ENCODE assay signal across 20 cellular contexts in the genomic region with DNA sequence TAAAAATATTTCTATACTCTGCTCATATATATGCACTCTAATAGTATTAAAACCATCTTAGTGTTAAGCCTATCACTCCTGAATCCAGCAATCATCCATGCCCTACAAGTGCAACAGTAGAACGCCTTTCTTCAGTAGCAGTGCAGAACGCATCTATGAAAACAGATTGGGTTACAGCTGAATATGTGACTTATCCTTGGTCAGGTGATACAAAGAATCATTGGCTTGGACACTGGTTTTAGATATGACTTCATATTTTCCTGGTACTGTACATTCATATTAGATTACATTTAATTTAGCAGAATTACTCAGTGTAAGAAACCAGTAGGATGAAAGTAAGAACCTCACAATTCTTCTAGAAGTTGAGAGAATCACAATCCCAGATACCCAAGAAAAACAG. TPM values are rescaled to one million over a fixed set of nuclear protein-coding genes. Genes with fewer than 3 reads are reported as not detected.
DNase-seq lines count a peak whose midpoint lies in the region; ATAC-seq and TF ChIP-seq lines count a peak whose summit lies in the region.
"Had no signal": no experiment of that assay in that cellular context is flagged by ENCODE, and none has a peak within 500 bp of the region (broad histone marks: within the 10 kb centered on the region; RNA-seq: fewer than 3 reads in every experiment).

No MANE protein-coding gene starts in this region.

- H3K27me3 ChIP-seq in right atrium auricular region (no peaks in the 10 kb centered on the region), gastrocnemius medialis (no peaks in the 10 kb centered on the region)
- H3K27me3 ChIP-seq: BLaER1 had no signal

- H3K36me3 ChIP-seq in right atrium auricular region (peaks cover 82% of the 10 kb centered on the region), gastrocnemius medialis (peaks cover 0 to 43% of the 10 kb centered on the region in 2 donors)

- H3K27ac Mint-ChIP-seq in activated T-helper 1 cell treated with anti-CD3 and anti-CD28 coated beads, Interleukin-12 subunit alpha, Interleukin-12 subunit beta, Interleukin-2, Interleukin-4 antibody, amounts not matched to agents 30 ng/mL and 10 ng/mL and 1 ng/mL, durations not matched to agents 14 hours and 24 hours and 36 hours, result no peak overlapping the region
- no peak overlapping the region for H3K27ac Mint-ChIP-seq in glutamatergic neuron (ENCODE audit: unreplicated experiment)
- no peak overlapping the region for H3K27ac Mint-ChIP-seq in stimulated activated memory B cell treated with anti-CD40 and anti-IgM and Interleukin-4, amounts not matched to agents 10 μg/mL and 1 μg/mL and 100 μg/mL, for 72 hours
- H3K27ac Mint-ChIP-seq: CD14-positive monocyte; CD4-positive, alpha-beta memory T cell; HFFc6 had no signal

- no peaks in the 10 kb centered on the region for H3K27me3 Mint-ChIP-seq in activated T-helper 1 cell treated with anti-CD3 and anti-CD28 coated beads, Interleukin-12 subunit alpha, Interleukin-12 subunit beta, Interleukin-2, Interleukin-4 antibody, amounts not matched to agents 30 ng/mL and 10 ng/mL and 1 ng/mL, durations not matched to agents 14 hours and 24 hours and 36 hours (ENCODE audit: insufficient read depth)
- H3K27me3 Mint-ChIP-seq in glutamatergic neuron (ENCODE audit: unreplicated experiment), result peaks cover 2% of the 10 kb centered on the region
- H3K27me3 Mint-ChIP-seq in stimulated activated memory B cell treated with anti-CD40 and anti-IgM and Interleukin-4, amounts not matched to agents 10 μg/mL and 1 μg/mL and 100 μg/mL, for 72 hours, result no peaks in the 10 kb centered on the region
- H3K27me3 Mint-ChIP-seq: CD4-positive, alpha-beta memory T cell had no signal

- H3K9me3 Mint-ChIP-seq in activated T-helper 1 cell treated with anti-CD3 and anti-CD28 coated beads, Interleukin-12 subunit alpha, Interleukin-12 subunit beta, Interleukin-2, Interleukin-4 antibody, amounts not matched to agents 30 ng/mL and 10 ng/mL and 1 ng/mL, durations not matched to agents 14 hours and 24 hours and 36 hours, result no peaks in the 10 kb centered on the region
- no peaks in the 10 kb centered on the region for H3K9me3 Mint-ChIP-seq in glutamatergic neuron (ENCODE audit: unreplicated experiment)
- no peaks in the 10 kb centered on the region for H3K9me3 Mint-ChIP-seq in stimulated activated memory B cell treated with anti-CD40 and anti-IgM and Interleukin-4, amounts not matched to agents 10 μg/mL and 1 μg/mL and 100 μg/mL, for 72 hours
- H3K9me3 Mint-ChIP-seq: CD14-positive monocyte; CD4-positive, alpha-beta memory T cell; HFFc6 had no signal

- peaks cover 51% of the 10 kb centered on the region for H3K36me3 Mint-ChIP-seq in activated T-helper 1 cell treated with anti-CD3 and anti-CD28 coated beads, Interleukin-12 subunit alpha, Interleukin-12 subunit beta, Interleukin-2, Interleukin-4 antibody, amounts not matched to agents 30 ng/mL and 10 ng/mL and 1 ng/mL, durations not matched to agents 14 hours and 24 hours and 36 hours (ENCODE audit: low read depth)
- H3K36me3 Mint-ChIP-seq in glutamatergic neuron (ENCODE audit: unreplicated experiment), result peaks cover 8% of the 10 kb centered on the region
- peaks cover 65% of the 10 kb centered on the region for H3K36me3 Mint-ChIP-seq in stimulated activated memory B cell treated with anti-CD40 and anti-IgM and Interleukin-4, amounts not matched to agents 10 μg/mL and 1 μg/mL and 100 μg/mL, for 72 hours

- DNase-seq in Right ventricle myocardium superior (no peak), right atrium auricular region (ENCODE audit: low spot score) (no peak), LHCN-M2 (ENCODE audit: low read depth) (peak; percentile 18), fibroblast of gingiva (ENCODE audit: low read depth) (peak; percentile 5), gastrocnemius medialis (no peak), glutamatergic neuron (no peak)
- no peak for DNase-seq in activated T-helper 1 cell treated with anti-CD3 and anti-CD28 coated beads, Interleukin-12 subunit alpha, Interleukin-12 subunit beta, Interleukin-2, Interleukin-4 antibody, amounts not matched to agents 30 ng/mL and 10 ng/mL and 1 ng/mL, durations not matched to agents 14 hours and 24 hours and 36 hours (ENCODE audit: low spot score)
- DNase-seq: 8988T; CD4-positive, alpha-beta memory T cell; DMS153; DMS79; GDM1; GOT3; H7; HFFc6 had no signal

- H3K4me1 Mint-ChIP-seq in activated T-helper 1 cell treated with anti-CD3 and anti-CD28 coated beads, Interleukin-12 subunit alpha, Interleukin-12 subunit beta, Interleukin-2, Interleukin-4 antibody, amounts not matched to agents 30 ng/mL and 10 ng/mL and 1 ng/mL, durations not matched to agents 14 hours and 24 hours and 36 hours (ENCODE audit: low read depth), result no peaks in the 10 kb centered on the region
- no peaks in the 10 kb centered on the region for H3K4me1 Mint-ChIP-seq in glutamatergic neuron (ENCODE audit: low read depth, unreplicated experiment)
- H3K4me1 Mint-ChIP-seq in stimulated activated memory B cell treated with anti-CD40 and anti-IgM and Interleukin-4, amounts not matched to agents 10 μg/mL and 1 μg/mL and 100 μg/mL, for 72 hours, result peaks cover 6% of the 10 kb centered on the region
- H3K4me1 Mint-ChIP-seq: CD14-positive monocyte had no signal

- peak overlapping the region in 1 of 2 donors; percentile 42 for H3K27ac ChIP-seq in right atrium auricular region
- peak overlapping the region; percentile 82 to 92 (median 88) for H3K27ac ChIP-seq in gastrocnemius medialis
- H3K27ac ChIP-seq: BLaER1, HL-60 had no signal

- intact Hi-C loops in Right ventricle myocardium superior (cut with DNase I) (no loop called here), gastrocnemius medialis (cut with DNase I; ENCODE audit: low total_unique reads) (loop anchor here (2.0 kb wide), 1 partner anchor 21 kb away; no protein-coding TSS in a partner anchor)
- intact Hi-C loops in activated T-helper 1 cell treated with anti-CD3 and anti-CD28 coated beads, Interleukin-12 subunit alpha, Interleukin-12 subunit beta, Interleukin-2, Interleukin-4 antibody, amounts not matched to agents 30 ng/mL and 10 ng/mL and 1 ng/mL, durations not matched to agents 14 hours and 24 hours and 36 hours (cut with micrococcal nuclease), result no loop called here

- no peak for TF ChIP-seq CTCF in right atrium auricular region (IDR thresholded peaks at IDR 0.05)
- TF ChIP-seq CTCF in gastrocnemius medialis (IDR thresholded peaks at IDR 0.05 in 4 of 5, conservative IDR thresholded peaks at IDR 0.05 in 1 of 5), result no peak
- TF ChIP-seq CTCF in glutamatergic neuron (IDR thresholded peaks at IDR 0.05; ENCODE audit: partially characterized antibody, unreplicated experiment), result no peak

- H3K4me3 Mint-ChIP-seq in activated T-helper 1 cell treated with anti-CD3 and anti-CD28 coated beads, Interleukin-12 subunit alpha, Interleukin-12 subunit beta, Interleukin-2, Interleukin-4 antibody, amounts not matched to agents 30 ng/mL and 10 ng/mL and 1 ng/mL, durations not matched to agents 14 hours and 24 hours and 36 hours, result no peak overlapping the region
- no peak overlapping the region for H3K4me3 Mint-ChIP-seq in glutamatergic neuron (ENCODE audit: unreplicated experiment)
- H3K4me3 Mint-ChIP-seq in stimulated activated memory B cell treated with anti-CD40 and anti-IgM and Interleukin-4, amounts not matched to agents 10 μg/mL and 1 μg/mL and 100 μg/mL, for 72 hours, result no peak overlapping the region
- H3K4me3 Mint-ChIP-seq: CD14-positive monocyte; CD4-positive, alpha-beta memory T cell; HFFc6 had no signal

- peak overlapping the region in 1 of 2 donors; percentile 7 for H3K4me3 ChIP-seq in right atrium auricular region
- peak overlapping the region in 2 of 4 donors; percentile 9 to 16 for H3K4me3 ChIP-seq in gastrocnemius medialis
- H3K4me3 ChIP-seq: BLaER1 had no signal

- ATAC-seq in Right ventricle myocardium superior (ENCODE audit: poor library complexity) (peak; percentile 51), gastrocnemius medialis (peak; percentile 80 to 97)
- no peak for ATAC-seq in stimulated activated memory B cell treated with anti-CD40 and anti-IgM and Interleukin-4, amounts not matched to agents 10 μg/mL and 1 μg/mL and 100 μg/mL, for 72 hours
- ATAC-seq: HCT116 had no signal

- in situ Hi-C loops in gastrocnemius medialis (cut with MboI; ENCODE audit: low sequenced_read_pairs in 4 of 4), result no loop called here

- H3K9me3 ChIP-seq in right atrium auricular region (no peaks in the 10 kb centered on the region), gastrocnemius medialis (no peaks in the 10 kb centered on the region)
- H3K9me3 ChIP-seq: BLaER1 had no signal

- peak in 1 of 2 donors; percentile 50 for TF ChIP-seq POLR2A in gastrocnemius medialis (IDR thresholded peaks at IDR 0.05)

- H3K4me1 ChIP-seq in right atrium auricular region (no peaks in the 10 kb centered on the region), gastrocnemius medialis (peaks cover 55 to 56% of the 10 kb centered on the region in 2 donors)
- H3K4me1 ChIP-seq: BLaER1 had no signal

RNA-seq across cellular contexts. Expression of gene ZNF106, which starts 43.3 kb away (rescaled TPM):
- total RNA-seq in Right ventricle myocardium superior (479 TPM), right atrium auricular region (100 to 1,000 TPM; 332 to 619 TPM), LHCN-M2 (2014; rRNA removed) (65.3 and 74.2 TPM in 2 replicates), gastrocnemius medialis (100 to 1,000 TPM; 340 to 487 (median 414) TPM), glutamatergic neuron (ENCODE audit: unreplicated experiment) (37.2 TPM)
- polyA plus RNA-seq in LHCN-M2 (2012), result 23.3 TPM
- 62.8 and 63.9 TPM in 2 replicates for total RNA-seq in activated T-helper 1 cell treated with anti-CD3 and anti-CD28 coated beads, Interleukin-12 subunit alpha, Interleukin-12 subunit beta, Interleukin-2, Interleukin-4 antibody, amounts not matched to agents 30 ng/mL and 10 ng/mL and 1 ng/mL, durations not matched to agents 14 hours and 24 hours and 36 hours

RNA-seq across cellular contexts. Expression of gene SNAP23, which starts 47.8 kb away (rescaled TPM):
- total RNA-seq in Right ventricle myocardium superior (21.2 TPM), right atrium auricular region (10 to 100 TPM; 37.3 to 38.1 TPM), LHCN-M2 (2014; rRNA removed) (36.5 and 58.0 TPM in 2 replicates), gastrocnemius medialis (10 to 100 TPM; 26.7 to 74.3 (median 40.2) TPM), glutamatergic neuron (ENCODE audit: unreplicated experiment) (15.2 TPM)
- polyA plus RNA-seq in LHCN-M2 (2012), result 43.9 TPM
- 73.8 and 87.5 TPM in 2 replicates for total RNA-seq in activated T-helper 1 cell treated with anti-CD3 and anti-CD28 coated beads, Interleukin-12 subunit alpha, Interleukin-12 subunit beta, Interleukin-2, Interleukin-4 antibody, amounts not matched to agents 30 ng/mL and 10 ng/mL and 1 ng/mL, durations not matched to agents 14 hours and 24 hours and 36 hours

Comparison
In these comparisons a context has a peak if more than half of its experiments do, and no peak if none do; other contexts are left out.
1. DNase-seq: peak in LHCN-M2 (single experiment) and fibroblast of gingiva (single experiment); none in Right ventricle myocardium superior (single experiment), right atrium auricular region (single experiment), gastrocnemius medialis (0 of 2), activated T-helper 1 cell treated with anti-CD3 and anti-CD28 coated beads, Interleukin-12 subunit alpha, Interleukin-12 subunit beta, Interleukin-2, Interleukin-4 antibody, amounts not matched to agents 30 ng/mL and 10 ng/mL and 1 ng/mL, durations not matched to agents 14 hours and 24 hours and 36 hours (single experiment) and glutamatergic neuron (single experiment).